ENCODE assay signal across 13 cellular contexts in genomic region chr11:65862941-65863888, GRCh38. TPM values are rescaled to one million over a fixed set of nuclear protein-coding genes. Genes with fewer than 3 reads are reported as not detected.
A peak's percentile ranks its signal among the peaks of the same experiment; 100 is the strongest.
DNase-seq lines count a peak whose midpoint lies in the region; ATAC-seq, FAIRE-seq and TF ChIP-seq lines count a peak whose summit lies in the region.
"Had no signal": no experiment of that assay in that cellular context is flagged by ENCODE, and none has a peak within 500 bp of the region (broad histone marks: within the 10 kb centered on the region; RNA-seq: fewer than 3 reads in every experiment).

No MANE protein-coding gene starts in this region.

- H3K4me3 Mint-ChIP-seq in CD4-positive, CD25-positive, alpha-beta regulatory T cell, result peak overlapping the region in 1 of 4 donors; percentile 63
- peak overlapping the region; percentile 92 for H3K4me3 Mint-ChIP-seq in HFFc6
- peak overlapping the region; percentile 63 for H3K4me3 Mint-ChIP-seq in neural progenitor cell

- POLR2A ChIA-PET in GM12878 (lab: Charles Lee), result interaction anchor here (0.8 to 5.6 kb wide), 2 partner anchors 28 to 152 kb away, joined by 4 to 155 read pairs; partner anchors contain the start of genes CCDC85B and FIBP

- BruUV-seq in GM12878 (replicated peaks; lab: Mats Ljungman, UMichigan), result no TSS peak

- no peaks in the 10 kb centered on the region for H3K27me3 ChIP-seq in CD4-positive, CD25-positive, alpha-beta regulatory T cell (ENCODE audit: control insufficient read depth, insufficient read depth, low read length)
- no peaks in the 10 kb centered on the region for H3K27me3 ChIP-seq in GM12878 (replicated peaks in 1 of 2; ENCODE audit: control insufficient read depth in 2 of 2, insufficient read depth in 2 of 2, low read length in 1 of 2)
- H3K27me3 ChIP-seq in neural progenitor cell, result no peaks in the 10 kb centered on the region
- H3K27me3 ChIP-seq: foreskin keratinocyte had no signal

- H2AFZ ChIP-seq in GM12878 (ENCODE audit: control insufficient read depth, low read depth, low read length) (no peak overlapping the region), neural progenitor cell (replicated peaks) (no peak overlapping the region)

- CTCF ChIA-PET in GM12878 (lab: Yijun Ruan, JAX), result interaction anchor here (1.3 to 1.4 kb wide), 2 partner anchors 21 to 24 kb away, joined by 3 read pairs; no protein-coding TSS in a partner anchor

- H3K4me2 ChIP-seq in GM12878 (ENCODE audit: control insufficient read depth, insufficient read depth) (peak overlapping the region; percentile 97; the same call in 1 of the 2 replicates), neural progenitor cell (no peak overlapping the region)

- peaks cover 45% of the 10 kb centered on the region for H3F3A ChIP-seq in neural progenitor cell (ENCODE audit: low read depth)

- TF ChIP-seq RAD21 in GM12878 (IDR thresholded peaks at IDR 0.05; ENCODE audit: insufficient read depth, low read depth, low read length), result no peak

- intact Hi-C loops in GM12878 (cut with micrococcal nuclease; ENCODE audit: unreplicated experiment), result no loop called here

- peaks cover 3% of the 10 kb centered on the region for H3K27me3 Mint-ChIP-seq in CD4-positive, CD25-positive, alpha-beta regulatory T cell
- H3K27me3 Mint-ChIP-seq in HFFc6 (ENCODE audit: insufficient read depth) (peaks cover 21% of the 10 kb centered on the region), neural progenitor cell (ENCODE audit: insufficient read depth, low read depth) (peaks cover 18% of the 10 kb centered on the region)

- H3K4me1 ChIP-seq in CD4-positive, CD25-positive, alpha-beta regulatory T cell (ENCODE audit: control insufficient read depth, insufficient read depth, low read length, poor library complexity, severe bottlenecking), result peaks cover 40% of the 10 kb centered on the region
- H3K4me1 ChIP-seq in GM12878 (ENCODE audit: control insufficient read depth, insufficient read depth, low read length) (peaks cover 15% of the 10 kb centered on the region), neural progenitor cell (peaks cover 6% of the 10 kb centered on the region)
- H3K4me1 ChIP-seq: foreskin keratinocyte had no signal

- no peak for DNase-seq in CD4-positive, CD25-positive, alpha-beta regulatory T cell
- DNase-seq in HFFc6 (no peak), GM12878 (ENCODE audit: low read depth, low spot score) (no peak), neural progenitor cell (ENCODE audit: low spot score) (peak; percentile 1), caudate nucleus (lab: John Stamatoyannopoulos, UW) (no peak), DMS114 treated with DMSO at 0.1 percent for 48 hours (lab: John Stamatoyannopoulos, UW; ENCODE audit: unreplicated experiment) (no peak), urothelium cell line (ENCODE audit: low spot score) (no peak)
- DNase-seq: cortex of kidney, foreskin keratinocyte, NCI-H82, trophoblast cell had no signal

- in situ Hi-C loops in GM12878 (cut with MboI), result loop anchor here (25.0 kb wide), 1 partner anchor 1626 kb away; the partner anchor contains the start of genes DNAJC4, FKBP2, NUDT22 and PPP1R14B

- H3K79me2 ChIP-seq in GM12878 (ENCODE audit: control insufficient read depth, insufficient read depth, low read length), result peaks cover 26% of the 10 kb centered on the region
- H3K79me2 ChIP-seq in neural progenitor cell (ENCODE audit: low read depth), result peaks cover 16% of the 10 kb centered on the region

- no peak overlapping the region for H3K27ac ChIP-seq in CD4-positive, CD25-positive, alpha-beta regulatory T cell (ENCODE audit: insufficient read depth, low read length, poor library complexity, severe bottlenecking)
- H3K27ac ChIP-seq in GM12878 (ENCODE audit: control insufficient read depth, insufficient read depth), result no peak overlapping the region
- H3K27ac ChIP-seq in neural progenitor cell, result no peak overlapping the region
- H3K27ac ChIP-seq in caudate nucleus (ENCODE audit: low read depth, low read length), result no peak overlapping the region
- H3K27ac ChIP-seq: foreskin keratinocyte, prostate gland had no signal

- SMC1A ChIA-PET in GM12878 (lab: Charles Lee; ENCODE audit: uncharacterized antibody, unreplicated experiment), result no interaction called here

- H3K9ac ChIP-seq in GM12878 (ENCODE audit: control insufficient read depth, insufficient read depth, low read length) (no peak overlapping the region), neural progenitor cell (no peak overlapping the region)

- WGBS in GM12878 (ENCODE audit: insufficient coverage, insufficient replicate concordance, low lambda C conversion rate, missing lambda C conversion rate), result 95% methylated on average over 24 of the region's 24 CpGs

- ATAC-seq in CD4-positive, CD25-positive, alpha-beta regulatory T cell (ENCODE audit: low read depth in 2 of 2), result no peak
- ATAC-seq in GM12878, result no peak
- ATAC-seq: foreskin keratinocyte, left colon had no signal

- FAIRE-seq in GM12878 (lab: Jason Lieb, UNC), result no peak
- FAIRE-seq in urothelium cell line (lab: Jason Lieb, UNC), result no peak

- H3K27ac Mint-ChIP-seq in CD4-positive, CD25-positive, alpha-beta regulatory T cell, result peak overlapping the region in 2 of 3 donors; percentile 65 to 93
- H3K27ac Mint-ChIP-seq in HFFc6 (peak overlapping the region; percentile 84), neural progenitor cell (no peak overlapping the region)

- H3K9me3 ChIP-seq in CD4-positive, CD25-positive, alpha-beta regulatory T cell (ENCODE audit: control insufficient read depth in 2 of 2, low read length in 2 of 2), result no peaks in the 10 kb centered on the region
- no peaks in the 10 kb centered on the region for H3K9me3 ChIP-seq in GM12878 (replicated peaks; ENCODE audit: control insufficient read depth, insufficient read depth, low read length)
- no peaks in the 10 kb centered on the region for H3K9me3 ChIP-seq in neural progenitor cell (ENCODE audit: low read depth)
- H3K9me3 ChIP-seq: prostate gland had no signal

- peaks cover 3 to 30% (median 20%) of the 10 kb centered on the region in 4 donors for H3K4me1 Mint-ChIP-seq in CD4-positive, CD25-positive, alpha-beta regulatory T cell
- peaks cover 46% of the 10 kb centered on the region for H3K4me1 Mint-ChIP-seq in HFFc6 (ENCODE audit: low read depth)
- peaks cover 34% of the 10 kb centered on the region for H3K4me1 Mint-ChIP-seq in neural progenitor cell

- TF ChIP-seq EP300 in GM12878 (IDR thresholded peaks at IDR 0.05; ENCODE audit: borderline replicate concordance in 1 of 2, control insufficient read depth in 1 of 2, low read depth in 2 of 2, low read length in 2 of 2), result no peak

- no peak overlapping the region for H3K4me3 ChIP-seq in CD4-positive, CD25-positive, alpha-beta regulatory T cell (ENCODE audit: low read depth, low read length)
- no peak overlapping the region for H3K4me3 ChIP-seq in GM12878
- no peak overlapping the region for H3K4me3 ChIP-seq in neural progenitor cell
- H3K4me3 ChIP-seq: prostate gland had no signal

- H3K9me3 Mint-ChIP-seq in CD4-positive, CD25-positive, alpha-beta regulatory T cell, result no peaks in the 10 kb centered on the region
- H3K9me3 Mint-ChIP-seq in HFFc6 (no peaks in the 10 kb centered on the region), neural progenitor cell (no peaks in the 10 kb centered on the region)

- H4K20me1 ChIP-seq in GM12878 (ENCODE audit: control insufficient read depth, insufficient read depth) (no peaks in the 10 kb centered on the region; the same call in 1 of the 2 replicates), neural progenitor cell (ENCODE audit: low read depth) (peaks cover 19% of the 10 kb centered on the region)

- peaks cover 41% of the 10 kb centered on the region for H3K36me3 ChIP-seq in CD4-positive, CD25-positive, alpha-beta regulatory T cell (ENCODE audit: control insufficient read depth, insufficient read depth, low read length)
- H3K36me3 ChIP-seq in GM12878 (ENCODE audit: control insufficient read depth in 2 of 2, insufficient read depth in 2 of 2, low read length in 1 of 2) (peaks cover 23 to 38% of the 10 kb centered on the region in 2 experiments), neural progenitor cell (no peaks in the 10 kb centered on the region)

- H3K36me3 Mint-ChIP-seq in CD4-positive, CD25-positive, alpha-beta regulatory T cell, result peaks cover 8% of the 10 kb centered on the region
- peaks cover 26% of the 10 kb centered on the region for H3K36me3 Mint-ChIP-seq in HFFc6 (ENCODE audit: low read depth)
- peaks cover 10% of the 10 kb centered on the region for H3K36me3 Mint-ChIP-seq in neural progenitor cell

- RAD21 ChIA-PET in GM12878 (lab: Charles Lee; ENCODE audit: unreplicated experiment), result no interaction called here

- TF ChIP-seq CTCF in HFFc6 (IDR thresholded peaks at IDR 0.05) (no peak), GM12878 (IDR thresholded peaks at IDR 0.05 in 2 of 3, conservative IDR thresholded peaks at IDR 0.05 in 1 of 3; ENCODE audit: control insufficient read depth in 2 of 3, extremely low read depth in 1 of 3, insufficient read depth in 1 of 3, low read depth in 3 of 3, low read length in 3 of 3) (no peak), neural progenitor cell (IDR thresholded peaks at IDR 0.05) (no peak)

- 0 out of 2 replicates have a peak, but pooled peaks have one; percentile 25 for TF ChIP-seq POLR2A in GM12878 (IDR thresholded peaks at IDR 0.05; ENCODE audit: low read depth, low read length)

RNA-seq across cellular contexts. Expression of gene MUS81, which starts 3.0 kb away (rescaled TPM):
- total RNA-seq in CD4-positive, CD25-positive, alpha-beta regulatory T cell, result 51.1 TPM
- polyA plus RNA-seq in CD4-positive, CD25-positive, alpha-beta regulatory T cell, result 10 to 100 TPM; 22.7 to 24.6 (median 23.6) TPM
- 10 to 100 TPM; 38.4 to 47.9 (median 43.1) TPM for total RNA-seq in HFFc6 (2021; fragmentation: NEBNext Ultra II Directional; extraction: Animal tissue kit (Norgen Biotek cat#: 25700))
- total RNA-seq in GM12878 (2013; cell fraction: nucleolus; rRNA removed), result 82.3 and 89.8 TPM in 2 replicates
- total RNA-seq in GM12878 (2014; rRNA removed) (59.1 and 67.7 TPM in 2 replicates), GM12878 (2014; rRNA removed; fragmentation: Illumina TruSeq; extraction: Trizol) (32.4 and 33.0 TPM in 2 replicates), GM12878 (2021) (68.5 and 76.1 TPM in 2 replicates), neural progenitor cell (ENCODE audit: low replicate concordance) (36.8 and 42.4 TPM in 2 replicates)
- 30.8 TPM for polyA plus RNA-seq in GM12878 (2011; ENCODE audit: low read depth)
- polyA plus RNA-seq in GM12878 (2011; rRNA removed) (28.8 and 39.3 TPM in 2 replicates), GM12878 (2014; fragmentation: Illumina TruSeq; extraction: Trizol) (10.7 and 31.9 TPM in 2 replicates), GM12878 (2014; fragmentation: Nextera tagmentation; extraction: Ambion mirVana) (10 to 100 TPM; 11.8 to 22.9 TPM), GM12878 (2014; rRNA removed) (70.7 and 81.2 TPM in 2 replicates), GM12878 (2016; fragmentation: Nextera tagmentation; extraction: Ambion mirVana) (10 to 100 TPM; 57.6 to 65.1 TPM)
- polyA plus RNA-seq in GM12878 (2011; cell fraction: cytosol; rRNA removed), result 28.2 and 51.3 TPM in 2 replicates
- polyA plus RNA-seq in GM12878 (2011; cell fraction: nucleus; rRNA removed), result 432 and 473 TPM in 2 replicates
- 50.1 and 67.1 TPM in 2 replicates for polyA plus RNA-seq in GM12878 (2012)
- polyA minus RNA-seq in GM12878 (2011; rRNA and poly(A)+ RNA removed), result 17.4 and 36.6 TPM in 2 replicates
- polyA minus RNA-seq in GM12878 (2011; cell fraction: cytosol; rRNA and poly(A)+ RNA removed), result 15.3 and 20.6 TPM in 2 replicates
- polyA minus RNA-seq in GM12878 (2011; cell fraction: nucleus; rRNA and poly(A)+ RNA removed), result 98.3 and 150 TPM in 2 replicates

RNA-seq across cellular contexts. Expression of gene CFL1, which starts 5.2 kb away (rescaled TPM):
- 737 TPM for total RNA-seq in CD4-positive, CD25-positive, alpha-beta regulatory T cell
- 1,000 to 10,000 TPM; 2,250 to 3,209 (median 2,591) TPM for polyA plus RNA-seq in CD4-positive, CD25-positive, alpha-beta regulatory T cell
- total RNA-seq in HFFc6 (2021; fragmentation: NEBNext Ultra II Directional; extraction: Animal tissue kit (Norgen Biotek cat#: 25700)), result 1,000 to 10,000 TPM; 2,002 to 2,288 (median 2,238) TPM
- total RNA-seq in GM12878 (2013; cell fraction: nucleolus; rRNA removed), result 119 and 124 TPM in 2 replicates
- total RNA-seq in GM12878 (2014; rRNA removed), result 1,600 and 1,643 TPM in 2 replicates
- total RNA-seq in GM12878 (2014; rRNA removed; fragmentation: Illumina TruSeq; extraction: Trizol), result 1,098 and 1,149 TPM in 2 replicates
- 1,426 and 1,431 TPM in 2 replicates for total RNA-seq in GM12878 (2021)
- polyA plus RNA-seq in GM12878 (2011; ENCODE audit: low read depth), result 247 TPM
- polyA plus RNA-seq in GM12878 (2011; rRNA removed), result 575 and 895 TPM in 2 replicates
- polyA plus RNA-seq in GM12878 (2011; cell fraction: cytosol; rRNA removed), result 1,927 and 2,763 TPM in 2 replicates
- polyA plus RNA-seq in GM12878 (2011; cell fraction: nucleus; rRNA removed), result 600 and 985 TPM in 2 replicates
- 689 and 822 TPM in 2 replicates for polyA plus RNA-seq in GM12878 (2012)
- polyA plus RNA-seq in GM12878 (2014; fragmentation: Illumina TruSeq; extraction: Trizol), result 1,149 and 1,571 TPM in 2 replicates
- polyA plus RNA-seq in GM12878 (2014; fragmentation: Nextera tagmentation; extraction: Ambion mirVana), result 100 to 1,000 TPM; 164 to 462 TPM
- 1,518 and 1,569 TPM in 2 replicates for polyA plus RNA-seq in GM12878 (2014; rRNA removed)
- polyA plus RNA-seq in GM12878 (2016; fragmentation: Nextera tagmentation; extraction: Ambion mirVana), result 1,000 to 10,000 TPM; 2,798 to 2,994 TPM
- polyA minus RNA-seq in GM12878 (2011; rRNA and poly(A)+ RNA removed), result 1,157 and 1,210 TPM in 2 replicates
- 404 and 512 TPM in 2 replicates for polyA minus RNA-seq in GM12878 (2011; cell fraction: cytosol; rRNA and poly(A)+ RNA removed)
- 202 and 320 TPM in 2 replicates for polyA minus RNA-seq in GM12878 (2011; cell fraction: nucleus; rRNA and poly(A)+ RNA removed)
- total RNA-seq in neural progenitor cell (ENCODE audit: low replicate concordance), result 704 and 971 TPM in 2 replicates

RNA-seq across cellular contexts. Expression of gene EFEMP2, which starts 9.4 kb away (rescaled TPM):
- total RNA-seq in CD4-positive, CD25-positive, alpha-beta regulatory T cell, result 5.8 TPM
- polyA plus RNA-seq in CD4-positive, CD25-positive, alpha-beta regulatory T cell, result under 1 TPM; 0.21 to 0.36 (median 0.29) TPM
- 100 to 1,000 TPM; 318 to 359 (median 329) TPM for total RNA-seq in HFFc6 (2021; fragmentation: NEBNext Ultra II Directional; extraction: Animal tissue kit (Norgen Biotek cat#: 25700))
- 26.4 and 31.8 TPM in 2 replicates for total RNA-seq in GM12878 (2013; cell fraction: nucleolus; rRNA removed)
- total RNA-seq in GM12878 (2014; rRNA removed) (2.3 and 2.6 TPM in 2 replicates), GM12878 (2014; rRNA removed; fragmentation: Illumina TruSeq; extraction: Trizol) (0.94 and 1.7 TPM in 2 replicates), GM12878 (2021) (2.3 and 2.4 TPM in 2 replicates), neural progenitor cell (ENCODE audit: low replicate concordance) (9.2 and 25.1 TPM in 2 replicates)
- polyA plus RNA-seq in GM12878 (2011; ENCODE audit: low read depth), result 9.0 TPM
- polyA plus RNA-seq in GM12878 (2011; rRNA removed) (8.5 and 13.2 TPM in 2 replicates), GM12878 (2014; fragmentation: Illumina TruSeq; extraction: Trizol) (0.96 and 1.3 TPM in 2 replicates), GM12878 (2014; fragmentation: Nextera tagmentation; extraction: Ambion mirVana) (under 1 TPM in 1 of 2 experiments, not detected in 1; 0.24 TPM), GM12878 (2014; rRNA removed) (3.0 and 3.5 TPM in 2 replicates), GM12878 (2016; fragmentation: Nextera tagmentation; extraction: Ambion mirVana) (1 to 10 TPM in 1 of 2 experiments, under 1 TPM in 1; 0.70 to 1.3 TPM)
- 16.1 and 19.3 TPM in 2 replicates for polyA plus RNA-seq in GM12878 (2011; cell fraction: cytosol; rRNA removed)
- 122 and 196 TPM in 2 replicates for polyA plus RNA-seq in GM12878 (2011; cell fraction: nucleus; rRNA removed)
- polyA plus RNA-seq in GM12878 (2012), result 17.5 and 18.5 TPM in 2 replicates
- polyA minus RNA-seq in GM12878 (2011; rRNA and poly(A)+ RNA removed), result 3.0 and 9.8 TPM in 2 replicates
- 1.1 and 1.3 TPM in 2 replicates for polyA minus RNA-seq in GM12878 (2011; cell fraction: cytosol; rRNA and poly(A)+ RNA removed)
- polyA minus RNA-seq in GM12878 (2011; cell fraction: nucleus; rRNA and poly(A)+ RNA removed), result 18.9 and 19.9 TPM in 2 replicates

RNA-seq across cellular contexts. Expression of gene CTSW, which starts 16.4 kb away (rescaled TPM):
- total RNA-seq in CD4-positive, CD25-positive, alpha-beta regulatory T cell, result 12.4 TPM
- 10 to 100 TPM in 3 of 4 donors, 1 to 10 TPM in 1; 3.5 to 35.9 (median 16.9) TPM for polyA plus RNA-seq in CD4-positive, CD25-positive, alpha-beta regulatory T cell
- under 1 TPM in 4 of 6 experiments, not detected in 2; 0.11 to 0.22 (median 0.14) TPM for total RNA-seq in HFFc6 (2021; fragmentation: NEBNext Ultra II Directional; extraction: Animal tissue kit (Norgen Biotek cat#: 25700))
- total RNA-seq in GM12878 (2013; cell fraction: nucleolus; rRNA removed), result not detected in 2 replicates
- total RNA-seq in GM12878 (2014; rRNA removed) (1.4 and 2.9 TPM in 2 replicates), GM12878 (2014; rRNA removed; fragmentation: Illumina TruSeq; extraction: Trizol) (1.5 and 1.7 TPM in 2 replicates), GM12878 (2021) (1.5 and 1.9 TPM in 2 replicates), neural progenitor cell (ENCODE audit: low replicate concordance) (not detected in 2 replicates)
- 0.35 TPM for polyA plus RNA-seq in GM12878 (2011; ENCODE audit: low read depth)
- polyA plus RNA-seq in GM12878 (2011; rRNA removed) (7.0 and 12.0 TPM in 2 replicates), GM12878 (2014; fragmentation: Illumina TruSeq; extraction: Trizol) (0.43 and 1.7 TPM in 2 replicates), GM12878 (2014; fragmentation: Nextera tagmentation; extraction: Ambion mirVana) (1 to 10 TPM in 1 of 2 experiments, under 1 TPM in 1; 0.53 to 1.6 TPM), GM12878 (2014; rRNA removed) (1.7 and 3.3 TPM in 2 replicates), GM12878 (2016; fragmentation: Nextera tagmentation; extraction: Ambion mirVana) (1 to 10 TPM in 1 of 2 experiments, under 1 TPM in 1; 0.92 to 1.1 TPM)
- 16.2 and 18.8 TPM in 2 replicates for polyA plus RNA-seq in GM12878 (2011; cell fraction: cytosol; rRNA removed)
- 9.2 and 16.3 TPM in 2 replicates for polyA plus RNA-seq in GM12878 (2011; cell fraction: nucleus; rRNA removed)
- 0.74 and 1.0 TPM in 2 replicates for polyA plus RNA-seq in GM12878 (2012)
- polyA minus RNA-seq in GM12878 (2011; rRNA and poly(A)+ RNA removed), result 8.3 and 16.4 TPM in 2 replicates
- polyA minus RNA-seq in GM12878 (2011; cell fraction: cytosol; rRNA and poly(A)+ RNA removed), result 4.3 and 4.5 TPM in 2 replicates
- polyA minus RNA-seq in GM12878 (2011; cell fraction: nucleus; rRNA and poly(A)+ RNA removed), result 3.0 and 5.2 TPM in 2 replicates
- total RNA-seq: foreskin keratinocyte had no signal
- polyA plus RNA-seq: foreskin keratinocyte had no signal

RNA-seq across cellular contexts. Expression of gene FIBP, which starts 25.1 kb away (rescaled TPM):
- 29.8 TPM for total RNA-seq in CD4-positive, CD25-positive, alpha-beta regulatory T cell
- 10 to 100 TPM; 71.0 to 81.7 (median 72.7) TPM for polyA plus RNA-seq in CD4-positive, CD25-positive, alpha-beta regulatory T cell
- 100 to 1,000 TPM; 117 to 145 (median 135) TPM for total RNA-seq in HFFc6 (2021; fragmentation: NEBNext Ultra II Directional; extraction: Animal tissue kit (Norgen Biotek cat#: 25700))
- 49.9 and 50.2 TPM in 2 replicates for total RNA-seq in GM12878 (2013; cell fraction: nucleolus; rRNA removed)
- total RNA-seq in GM12878 (2014; rRNA removed) (144 and 155 TPM in 2 replicates), GM12878 (2014; rRNA removed; fragmentation: Illumina TruSeq; extraction: Trizol) (78.4 and 82.8 TPM in 2 replicates), GM12878 (2021) (100.0 and 103 TPM in 2 replicates), neural progenitor cell (ENCODE audit: low replicate concordance) (92.1 and 113 TPM in 2 replicates)
- polyA plus RNA-seq in GM12878 (2011; ENCODE audit: low read depth), result 49.6 TPM
- polyA plus RNA-seq in GM12878 (2011; rRNA removed) (79.6 and 89.1 TPM in 2 replicates), GM12878 (2014; fragmentation: Illumina TruSeq; extraction: Trizol) (59.8 and 78.7 TPM in 2 replicates), GM12878 (2014; fragmentation: Nextera tagmentation; extraction: Ambion mirVana) (10 to 100 TPM; 65.1 to 80.7 TPM), GM12878 (2014; rRNA removed) (169 and 197 TPM in 2 replicates), GM12878 (2016; fragmentation: Nextera tagmentation; extraction: Ambion mirVana) (100 to 1,000 TPM; 176 to 182 TPM)
- 118 and 169 TPM in 2 replicates for polyA plus RNA-seq in GM12878 (2011; cell fraction: cytosol; rRNA removed)
- polyA plus RNA-seq in GM12878 (2011; cell fraction: nucleus; rRNA removed), result 160 and 164 TPM in 2 replicates
- polyA plus RNA-seq in GM12878 (2012), result 79.5 and 80.5 TPM in 2 replicates
- polyA minus RNA-seq in GM12878 (2011; rRNA and poly(A)+ RNA removed), result 72.7 and 118 TPM in 2 replicates
- 53.2 and 62.5 TPM in 2 replicates for polyA minus RNA-seq in GM12878 (2011; cell fraction: cytosol; rRNA and poly(A)+ RNA removed)
- 58.6 and 92.6 TPM in 2 replicates for polyA minus RNA-seq in GM12878 (2011; cell fraction: nucleus; rRNA and poly(A)+ RNA removed)

Comparison
In these comparisons a context has a peak if more than half of its experiments do, and no peak if none do; other contexts are left out.
1. RNA of gene EFEMP2, which starts 9.4 kb away (total RNA-seq): 318 to 359 TPM in HFFc6; 9.2 to 25.1 TPM in neural progenitor cell, 5.8 TPM in CD4-positive, CD25-positive, alpha-beta regulatory T cell (single experiment) and 0.94 to 31.8 TPM in GM12878; every median in the first group is over 4 times any median in the second.